In genomic region chr11:73317373-73317772, GRCh38 we compare ENCODE assay signal across 12 cellular contexts.
DNase-seq lines count a peak whose midpoint lies in the region; ATAC-seq lines count a peak whose summit lies in the region.
"Had no signal": no experiment of that assay in that cellular context is flagged by ENCODE, and none has a peak within 500 bp of the region (broad histone marks: within the 10 kb centered on the region; RNA-seq: fewer than 3 reads in every experiment).

No MANE protein-coding gene starts in this region.

- ATAC-seq in HG02642 (IDR thresholded peaks at IDR 0.05; ENCODE audit: poor library complexity, unreplicated experiment), result no peak
- ATAC-seq in GM19035 (IDR thresholded peaks at IDR 0.05; ENCODE audit: unreplicated experiment), result no peak

- DNase-seq in AG08395 (ENCODE audit: low spot score) (peak; percentile 27), hippocampal formation (lab: John Stamatoyannopoulos, UW) (peak; percentile 41 to 74), putamen (ENCODE audit: low spot score) (peak; percentile 78), NCI-H1048 (lab: John Stamatoyannopoulos, UW) (no peak)
- no peak for DNase-seq in stimulated activated CD4-positive, alpha-beta T cell treated with anti-CD3 and anti-CD28 coated beads, Interleukin-2, amount 100 ng/mL, for 48 hours
- DNase-seq: activated gamma-delta T cell treated with Interleukin-2 at 50 U/mL for 16 hours; effector CD4-positive, alpha-beta T cell; NCI-H1417 had no signal

- peak overlapping the region; percentile 62 for H3K27ac ChIP-seq in angular gyrus (ENCODE audit: low read depth, low read length)
- H3K27ac ChIP-seq: HL-60 had no signal

Comparison
In these comparisons a context has a peak if more than half of its experiments do, and no peak if none do; other contexts are left out.
1. DNase-seq: peak in AG08395 (single experiment), hippocampal formation (2 of 2) and putamen (single experiment); none in NCI-H1048 (single experiment) and stimulated activated CD4-positive, alpha-beta T cell treated with anti-CD3 and anti-CD28 coated beads, Interleukin-2, amount 100 ng/mL, for 48 hours (0 of 2).